Comparison of ENCODE assay signal across 28 cellular contexts in genomic region chr19:33894787-33895186, GRCh38.
"Had no signal": no experiment of that assay in that cellular context is flagged by ENCODE, and none has a peak within 500 bp of the region (broad histone marks: within the 10 kb centered on the region; RNA-seq: fewer than 3 reads in every experiment).

No MANE protein-coding gene starts in this region.

- H3K9me3 ChIP-seq: ovary, thyroid gland had no signal

- DNase-seq: naive thymus-derived CD4-positive, alpha-beta T cell; natural killer cell; occipital lobe; ovary; posterior cingulate gyrus; psoas muscle; right cardiac atrium; right lobe of liver; sigmoid colon; spleen; stimulated activated CD4-positive, alpha-beta T cell treated with anti-CD3 and anti-CD28 coated beads, Interleukin-12 subunit alpha, Interleukin-12 subunit beta, amount 100 ng/mL, for 4 hours; stimulated activated CD4-positive, alpha-beta T cell treated with anti-CD3 and anti-CD28 coated beads, Interleukin-1b, Interleukin-23, amount 100 ng/mL, for 48 hours; stimulated activated CD4-positive, alpha-beta T cell treated with anti-CD3 and anti-CD28 coated beads, Interleukin-4, amount 100 ng/mL, for 24 hours; stimulated activated naive B cell treated with anti-CD40 and anti-IgM and Interleukin-4, amounts not matched to agents 10 μg/mL and 1 μg/mL and 100 μg/mL, for 72 hours; stimulated activated naive CD4-positive, alpha-beta T cell treated with Interleukin-2 at 50 U/mL for 16 hours; stomach; thyroid gland; trophoblast cell had no signal

- H3K4me1 ChIP-seq: parathyroid adenoma, psoas muscle, sigmoid colon, spleen, stomach, thyroid gland, tibial nerve, upper lobe of left lung, vagina had no signal

- H3K4me1 Mint-ChIP-seq: natural killer cell; nephron; stimulated activated naive B cell treated with anti-CD40 and anti-IgM and Interleukin-4, amounts not matched to agents 10 μg/mL and 1 μg/mL and 100 μg/mL, for 72 hours had no signal

- H3K27ac ChIP-seq: ovary, parathyroid adenoma, psoas muscle, right lobe of liver, sigmoid colon, spleen, stomach, thoracic aorta, thyroid gland, tibial nerve, upper lobe of left lung, vagina had no signal

- H3K79me2 ChIP-seq: parathyroid adenoma had no signal

- H3K36me3 ChIP-seq: ovary, right lobe of liver, sigmoid colon, spleen, stomach, thoracic aorta, thyroid gland, tibial nerve, upper lobe of left lung, vagina had no signal

- H3K27me3 ChIP-seq: ovary, right lobe of liver, sigmoid colon, stomach, thyroid gland, tibial nerve, upper lobe of left lung, vagina had no signal

- H2AFZ ChIP-seq: parathyroid adenoma had no signal

- H3K4me2 ChIP-seq: smooth muscle cell had no signal

- H3K4me3 ChIP-seq: ovary, psoas muscle, right lobe of liver, sigmoid colon, smooth muscle cell, spleen, stomach, thoracic aorta, thyroid gland, tibial nerve, upper lobe of left lung, vagina had no signal

- H3K27ac Mint-ChIP-seq: naive thymus-derived CD4-positive, alpha-beta T cell; natural killer cell; nephron; progenitor cell of endocrine pancreas; stimulated activated effector memory CD8-positive, alpha-beta T cell treated with anti-CD3 and anti-CD28 coated beads, Interleukin-12 subunit alpha, Interleukin-12 subunit beta, amount 100 ng/mL, for 72 hours; stimulated activated naive B cell treated with anti-CD40 and anti-IgM and Interleukin-4, amounts not matched to agents 10 μg/mL and 1 μg/mL and 100 μg/mL, for 72 hours; stimulated activated naive CD8-positive, alpha-beta T cell treated with anti-CD3 and anti-CD28 coated beads, Interleukin-15, Interleukin-2, amounts not matched to agents 100 ng/mL and 50 ng/mL, for 24 hours had no signal

- H3K4me3 Mint-ChIP-seq: naive thymus-derived CD4-positive, alpha-beta T cell; natural killer cell; nephron; stimulated activated effector memory CD8-positive, alpha-beta T cell treated with anti-CD3 and anti-CD28 coated beads, Interleukin-12 subunit alpha, Interleukin-12 subunit beta, amount 100 ng/mL, for 72 hours; stimulated activated naive B cell treated with anti-CD40 and anti-IgM and Interleukin-4, amounts not matched to agents 10 μg/mL and 1 μg/mL and 100 μg/mL, for 72 hours; stimulated activated naive CD8-positive, alpha-beta T cell treated with anti-CD3 and anti-CD28 coated beads, Interleukin-15, Interleukin-2, amounts not matched to agents 100 ng/mL and 50 ng/mL, for 24 hours had no signal

- H3K36me3 Mint-ChIP-seq: stimulated activated effector memory CD8-positive, alpha-beta T cell treated with anti-CD3 and anti-CD28 coated beads, Interleukin-12 subunit alpha, Interleukin-12 subunit beta, amount 100 ng/mL, for 72 hours had no signal

- H3K9ac ChIP-seq: parathyroid adenoma had no signal
